15 cellular contexts compared by ENCODE assay signal in the genomic region with DNA sequence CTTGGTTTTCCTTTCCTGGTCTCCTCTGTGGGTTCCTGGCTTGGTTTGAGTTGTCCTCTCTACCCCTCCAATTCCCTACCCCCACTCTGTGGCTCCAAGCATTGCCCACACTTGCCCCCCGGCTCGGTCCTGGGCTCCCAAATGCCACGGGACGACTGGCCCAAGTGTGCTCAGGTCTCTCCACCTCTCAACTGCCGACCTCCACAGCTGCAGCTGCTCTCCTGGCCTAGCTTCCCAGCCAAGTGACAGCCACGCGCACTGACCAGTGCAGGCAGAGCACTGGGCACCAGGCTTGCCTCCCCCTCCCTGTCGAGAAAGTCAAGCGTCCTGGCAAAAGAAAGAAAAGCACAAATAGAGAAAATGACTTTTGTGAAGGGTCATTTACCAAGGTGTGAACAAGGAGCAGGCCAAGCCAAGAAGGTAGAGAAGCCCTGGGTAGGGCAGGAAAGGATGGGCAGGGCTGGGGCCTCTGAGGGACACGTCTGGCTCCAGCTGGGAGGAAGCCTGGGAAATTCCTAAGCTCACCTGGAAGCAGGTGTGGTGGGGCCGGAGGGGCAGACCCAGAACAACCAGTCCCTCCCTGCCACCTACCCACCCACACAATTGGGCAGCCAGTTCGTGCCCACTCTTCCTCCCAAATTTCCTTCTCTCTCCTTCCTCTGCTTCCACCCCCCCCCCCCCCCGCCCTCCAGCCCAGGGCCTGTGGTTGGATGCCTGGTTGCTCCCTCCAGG. TPM values are rescaled to one million over a fixed set of nuclear protein-coding genes. Genes with fewer than 3 reads are reported as not detected.
DNase-seq lines count a peak whose midpoint lies in the region; ATAC-seq and TF ChIP-seq lines count a peak whose summit lies in the region.
"Had no signal": no experiment of that assay in that cellular context is flagged by ENCODE, and none has a peak within 500 bp of the region (broad histone marks: within the 10 kb centered on the region; RNA-seq: fewer than 3 reads in every experiment).

No MANE protein-coding gene starts in this region.

- H3K4me3 Mint-ChIP-seq in H9 (peak overlapping the region; percentile 86 to 96), brain (peak overlapping the region; percentile 56 to 76 (median 67))

- H4K12ac ChIP-seq in trophoblast cell (ENCODE audit: low read depth, low read length), result no peak overlapping the region

- peak overlapping the region; percentile 82 for H3K4me3 ChIP-seq in trophoblast cell (ENCODE audit: low read depth, low read length)

- TF ChIP-seq CTCF in H9 (conservative IDR thresholded peaks at IDR 0.05), result no peak
- TF ChIP-seq CTCF in brain (conservative IDR thresholded peaks at IDR 0.05), result no peak

- H3K79me1 ChIP-seq in H9 (ENCODE audit: insufficient read depth, low read depth, low read length, poor library complexity, severe bottlenecking) (no peaks in the 10 kb centered on the region), trophoblast cell (ENCODE audit: low read length) (peaks cover 15% of the 10 kb centered on the region)

- H2AFZ ChIP-seq in H9 (ENCODE audit: low read length) (no peak overlapping the region), trophoblast cell (ENCODE audit: insufficient read depth, low read length, poor library complexity) (no peak overlapping the region)

- H3K9me3 ChIP-seq in H9 (ENCODE audit: control insufficient read depth, low read depth, low read length), result no peaks in the 10 kb centered on the region
- H3K9me3 ChIP-seq in trophoblast cell (ENCODE audit: insufficient read depth, low read depth, low read length), result peaks cover 15% of the 10 kb centered on the region
- H3K9me3 ChIP-seq: esophagus squamous epithelium had no signal

- no peak overlapping the region for H3K18ac ChIP-seq in H9 (ENCODE audit: insufficient read length, low read depth, low read length)
- H3K18ac ChIP-seq in trophoblast cell (ENCODE audit: low read length), result peak overlapping the region; percentile 17

- no peak overlapping the region for H2BK120ac ChIP-seq in H9 (ENCODE audit: low read depth, low read length, poor library complexity, severe bottlenecking)
- H2BK120ac ChIP-seq in trophoblast cell (ENCODE audit: insufficient read depth, low read length, poor library complexity), result no peak overlapping the region

- peaks cover 0 to 4% (median 2%) of the 10 kb centered on the region in 3 experiments; a peak in 3 of 7 replicates for H3K36me3 Mint-ChIP-seq in H9 (ENCODE audit: insufficient read depth in 1 of 3, low read depth in 3 of 3)
- H3K36me3 Mint-ChIP-seq in brain, result no peaks in the 10 kb centered on the region
- H3K36me3 Mint-ChIP-seq: activated naive CD4-positive, alpha-beta T cell treated with anti-CD3 and anti-CD28 coated beads, Interleukin-2, amount 50 U/mL, for 72 hours; CD14-positive monocyte had no signal

- H3K79me2 ChIP-seq in H9 (ENCODE audit: insufficient read depth, low read length) (peaks cover 13% of the 10 kb centered on the region; the same call in 1 of the 2 replicates), trophoblast cell (ENCODE audit: control insufficient read depth, insufficient read depth, low read length, poor library complexity) (peaks cover 13% of the 10 kb centered on the region)

- H3K27ac ChIP-seq in H9 (ENCODE audit: insufficient read length, low read depth, low read length) (no peak overlapping the region), trophoblast cell (ENCODE audit: low read depth, low read length) (no peak overlapping the region)

- H3K14ac ChIP-seq in H9 (ENCODE audit: insufficient read depth, low read length) (no peak overlapping the region), trophoblast cell (ENCODE audit: low read length) (no peak overlapping the region)

- H4K20me1 ChIP-seq in H9 (ENCODE audit: control insufficient read depth, insufficient read depth, insufficient read length), result no peaks in the 10 kb centered on the region

- H2AK5ac ChIP-seq in H9 (ENCODE audit: insufficient read length, low read length), result no peak overlapping the region
- no peak overlapping the region for H2AK5ac ChIP-seq in trophoblast cell (ENCODE audit: low read length)

- peaks cover 15% of the 10 kb centered on the region for H3K23me2 ChIP-seq in H9 (ENCODE audit: insufficient read length, low read depth, low read length, poor library complexity, severe bottlenecking)

- no peak overlapping the region for H2BK20ac ChIP-seq in H9 (ENCODE audit: low read depth, low read length, poor library complexity, severe bottlenecking)

- H3K27me3 ChIP-seq in H9 (ENCODE audit: insufficient read depth, low read length) (no peaks in the 10 kb centered on the region), trophoblast cell (ENCODE audit: insufficient read depth, low read length) (no peaks in the 10 kb centered on the region)

- H3K36me3 ChIP-seq in trophoblast cell (ENCODE audit: control insufficient read depth in 1 of 2, insufficient read depth in 2 of 2, low read length in 2 of 2), result peaks cover 2 to 3% of the 10 kb centered on the region in 2 experiments

- H2BK5ac ChIP-seq in H9 (ENCODE audit: insufficient read length, low read length) (no peak overlapping the region), trophoblast cell (ENCODE audit: low read depth, low read length, poor library complexity) (no peak overlapping the region)

- H3K56ac ChIP-seq in H9 (ENCODE audit: insufficient read length, low read depth, low read length), result no peak overlapping the region

- H2BK15ac ChIP-seq in H9 (ENCODE audit: low read depth, low read length), result no peak overlapping the region

- H3K27me3 Mint-ChIP-seq in H9 (ENCODE audit: low read depth) (no peaks in the 10 kb centered on the region; the same call in none of the 2 replicates), brain (no peaks in the 10 kb centered on the region)

- no peak overlapping the region for H4K91ac ChIP-seq in H9 (ENCODE audit: insufficient read length, low read depth, low read length)
- no peak overlapping the region for H4K91ac ChIP-seq in trophoblast cell (ENCODE audit: low read depth, low read length)

- H3K4me1 ChIP-seq in H9 (ENCODE audit: insufficient read depth, low read length) (peaks cover 4% of the 10 kb centered on the region; the same call in 1 of the 2 replicates), trophoblast cell (ENCODE audit: control insufficient read depth in 1 of 2, insufficient read depth in 2 of 2, low read length in 2 of 2) (peaks cover 13 to 20% of the 10 kb centered on the region in 2 experiments)

- no peak overlapping the region for H3K4ac ChIP-seq in H9 (ENCODE audit: low read depth, low read length)
- no peak overlapping the region for H3K4ac ChIP-seq in trophoblast cell (ENCODE audit: low read depth, low read length)

- no peak for ATAC-seq in HG02763 (IDR thresholded peaks at IDR 0.05; ENCODE audit: unreplicated experiment)
- ATAC-seq: activated naive CD4-positive, alpha-beta T cell treated with anti-CD3 and anti-CD28 coated beads, Interleukin-2, amount 50 U/mL, for 72 hours had no signal

- no peak overlapping the region for H3K9ac ChIP-seq in H9 (ENCODE audit: extremely low read depth, insufficient read length, low read length)
- H3K9ac ChIP-seq in trophoblast cell (ENCODE audit: low read length), result no peak overlapping the region

- H3K4me1 Mint-ChIP-seq in H9 (peaks cover 6 to 17% of the 10 kb centered on the region in 2 experiments), brain (peaks cover 16% of the 10 kb centered on the region)

- H3K27ac Mint-ChIP-seq in H9 (no peak overlapping the region), brain (peak overlapping the region in 1 of 5 experiments; percentile 57)
- H3K27ac Mint-ChIP-seq: activated naive CD4-positive, alpha-beta T cell treated with anti-CD3 and anti-CD28 coated beads, Interleukin-2, amount 50 U/mL, for 72 hours; CD14-positive monocyte; stimulated activated naive CD8-positive, alpha-beta T cell treated with anti-CD3 and anti-CD28 coated beads, Interleukin-15, Interleukin-2, amounts not matched to agents 100 ng/mL and 50 ng/mL, for 24 hours had no signal

- DNase-seq in H9, result no peak
- DNase-seq in iPS-NIHi7 (ENCODE audit: extremely low spot score), result peak; percentile 15
- DNase-seq in trophoblast cell, result no peak
- no peak for DNase-seq in activated CD4-positive, alpha-beta T cell treated with anti-CD3 and anti-CD28 coated beads for 48 hours
- no peak for DNase-seq in stimulated activated CD4-positive, alpha-beta T cell treated with anti-CD3 and anti-CD28 coated beads, Interleukin-15, amount 100 ng/mL, for 24 hours
- DNase-seq in NCI-H2029 treated with DMSO at 0.1 percent for 48 hours (lab: John Stamatoyannopoulos, UW), result no peak
- DNase-seq: esophagus squamous epithelium, KG1, SHP77 had no signal

- H4K8ac ChIP-seq in H9 (replicated peaks; ENCODE audit: insufficient read length, low read depth, low read length) (no peak overlapping the region), trophoblast cell (ENCODE audit: low read depth, low read length) (no peak overlapping the region)

- H3T11ph ChIP-seq in H9 (ENCODE audit: low read length), result no peak overlapping the region

- no peaks in the 10 kb centered on the region for H3K9me3 Mint-ChIP-seq in H9
- H3K9me3 Mint-ChIP-seq in brain, result peaks cover 0 to 5% (median 0%) of the 10 kb centered on the region in 5 experiments
- H3K9me3 Mint-ChIP-seq: activated naive CD4-positive, alpha-beta T cell treated with anti-CD3 and anti-CD28 coated beads, Interleukin-2, amount 50 U/mL, for 72 hours; central memory CD8-positive, alpha-beta T cell; stimulated activated naive CD8-positive, alpha-beta T cell treated with anti-CD3 and anti-CD28 coated beads, Interleukin-15, Interleukin-2, amounts not matched to agents 100 ng/mL and 50 ng/mL, for 24 hours had no signal

- H2BK12ac ChIP-seq in H9 (ENCODE audit: insufficient read length, low read depth, low read length) (no peak overlapping the region), trophoblast cell (ENCODE audit: low read length) (no peak overlapping the region)

- H3K4me2 ChIP-seq in H9 (ENCODE audit: insufficient read depth, insufficient read length, low read length) (peak overlapping the region; percentile 51), trophoblast cell (ENCODE audit: low read length) (peak overlapping the region; percentile 83)

- H3K23ac ChIP-seq in H9 (ENCODE audit: insufficient read length, low read depth, low read length) (no peak overlapping the region), trophoblast cell (ENCODE audit: low read length) (no peak overlapping the region)

- WGBS in H9 (ENCODE audit: extremely low coverage, insufficient read length, low lambda C conversion rate), result no CpG with 5 or more reads among the region's 13 CpGs
- WGBS in trophoblast cell (ENCODE audit: extremely low coverage, insufficient coverage, insufficient read length), result no CpG with 5 or more reads among the region's 13 CpGs

- H4K5ac ChIP-seq in H9 (ENCODE audit: insufficient read length, low read depth, low read length), result no peak overlapping the region

RNA-seq across cellular contexts. Expression of gene CEP170B, which starts 1.8 kb away (rescaled TPM):
- total RNA-seq in H9 (2021), result 28.5 and 28.8 TPM in 2 replicates
- 35.2 TPM for polyA plus RNA-seq in brain (ENCODE audit: insufficient read depth, low read depth, low replicate concordance)
- 34.1 and 36.0 TPM in 2 replicates for polyA plus RNA-seq in trophoblast cell (2013)
- polyA plus RNA-seq: CD14-positive monocyte had no signal
